ENCODE assay signal across 34 cellular contexts in genomic region chr5:19274578-19274977, GRCh38.
"Had no signal": no experiment of that assay in that cellular context is flagged by ENCODE, and none has a peak within 500 bp of the region (broad histone marks: within the 10 kb centered on the region; RNA-seq: fewer than 3 reads in every experiment).

No MANE protein-coding gene starts in this region.

- H3K36me3 ChIP-seq: MG63 had no signal

- H3K4me3 ChIP-seq: MG63 had no signal

- DNase-seq: Karpas-422, Kasumi-1, MG63, MM.1S, MV-4-11, NCI-H1048, NCI-H1092, NCI-H1092 treated with DMSO at 0.1 percent for 48 hours, NCI-H1105, NCI-H1105 treated with DMSO at 0.1 percent for 48 hours, NCI-H1417, NCI-H1417 treated with DMSO at 0.1 percent for 48 hours, NCI-H1436, NCI-H1436 treated with DMSO at 0.1 percent for 48 hours, NCI-H146, NCI-H1694, NCI-H1694 treated with DMSO at 0.1 percent for 48 hours, NCI-H187, NCI-H187 treated with DMSO at 0.1 percent for 48 hours, NCI-H1930, NCI-H2029, NCI-H2029 treated with DMSO at 0.1 percent for 48 hours, NCI-H2081, NCI-H2081 treated with DMSO at 0.1 percent for 48 hours, NCI-H2107, NCI-H2171, NCI-H2171 treated with DMSO at 0.1 percent for 48 hours, NCI-H2227 treated with DMSO at 0.1 percent for 48 hours, NCI-H226, NCI-H345, NCI-H446, NCI-H446 treated with DMSO at 0.1 percent for 48 hours, NCI-H510A, NCI-H510A treated with DMSO at 0.1 percent for 48 hours had no signal

- H3K9me3 ChIP-seq: MG63 had no signal

- H3K27me3 ChIP-seq: MG63 had no signal
